Comparison of ENCODE assay signal across 1 cellular context in the genomic region with DNA sequence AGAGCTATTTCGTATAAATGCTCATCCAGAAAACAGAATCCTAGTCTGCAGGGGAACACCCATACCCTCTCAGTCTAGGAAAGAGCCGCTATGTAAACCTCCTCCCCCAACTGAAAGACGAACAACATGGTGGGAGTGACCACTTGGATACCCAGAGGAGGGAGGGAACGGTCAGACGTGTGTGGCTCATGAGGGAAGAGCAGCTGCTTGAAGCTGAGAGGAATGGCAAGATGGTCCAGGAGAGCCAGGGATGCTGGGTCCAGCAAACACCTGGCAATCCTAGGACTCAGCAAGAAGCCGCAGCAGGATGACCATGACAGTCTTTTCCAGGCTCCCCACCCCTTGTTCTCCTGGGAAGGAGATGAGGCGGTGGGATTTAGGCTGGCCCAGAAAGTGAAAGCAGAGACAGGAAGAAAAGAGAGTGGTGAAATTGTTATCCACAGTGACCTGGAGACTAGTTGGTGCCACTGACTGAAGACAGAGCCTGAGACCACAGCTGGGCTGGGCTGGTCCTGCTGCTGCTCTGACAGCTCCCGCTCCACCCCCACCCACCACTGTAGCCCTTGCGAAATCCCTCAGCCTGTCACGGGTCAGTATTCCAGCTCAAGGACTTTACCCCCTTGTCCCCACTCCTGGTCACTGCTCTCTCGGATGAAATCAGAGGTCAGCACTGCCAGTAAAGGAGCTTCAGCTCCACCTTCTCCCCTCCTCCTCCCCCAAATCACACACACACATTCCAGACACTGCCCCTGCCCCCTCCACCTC.
TF ChIP-seq lines count a peak whose summit lies in the region.

No MANE protein-coding gene starts in this region.

TF ChIP-seq in HepG2, 621 proteins besides CTCF, POLR2A, EP300 and RAD21 (continued from another document and continues in another):
- TF ChIP-seq, protein P1, sequence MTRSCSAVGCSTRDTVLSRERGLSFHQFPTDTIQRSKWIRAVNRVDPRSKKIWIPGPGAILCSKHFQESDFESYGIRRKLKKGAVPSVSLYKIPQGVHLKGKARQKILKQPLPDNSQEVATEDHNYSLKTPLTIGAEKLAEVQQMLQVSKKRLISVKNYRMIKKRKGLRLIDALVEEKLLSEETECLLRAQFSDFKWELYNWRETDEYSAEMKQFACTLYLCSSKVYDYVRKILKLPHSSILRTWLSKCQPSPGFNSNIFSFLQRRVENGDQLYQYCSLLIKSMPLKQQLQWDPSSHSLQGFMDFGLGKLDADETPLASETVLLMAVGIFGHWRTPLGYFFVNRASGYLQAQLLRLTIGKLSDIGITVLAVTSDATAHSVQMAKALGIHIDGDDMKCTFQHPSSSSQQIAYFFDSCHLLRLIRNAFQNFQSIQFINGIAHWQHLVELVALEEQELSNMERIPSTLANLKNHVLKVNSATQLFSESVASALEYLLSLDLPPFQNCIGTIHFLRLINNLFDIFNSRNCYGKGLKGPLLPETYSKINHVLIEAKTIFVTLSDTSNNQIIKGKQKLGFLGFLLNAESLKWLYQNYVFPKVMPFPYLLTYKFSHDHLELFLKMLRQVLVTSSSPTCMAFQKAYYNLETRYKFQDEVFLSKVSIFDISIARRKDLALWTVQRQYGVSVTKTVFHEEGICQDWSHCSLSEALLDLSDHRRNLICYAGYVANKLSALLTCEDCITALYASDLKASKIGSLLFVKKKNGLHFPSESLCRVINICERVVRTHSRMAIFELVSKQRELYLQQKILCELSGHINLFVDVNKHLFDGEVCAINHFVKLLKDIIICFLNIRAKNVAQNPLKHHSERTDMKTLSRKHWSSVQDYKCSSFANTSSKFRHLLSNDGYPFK (CRISPR knock-in tag; IDR thresholded peaks at IDR 0.05; ENCODE audit: borderline replicate concordance): peak; percentile 68; the same call in 1 of the 2 replicates
- no peak for TF ChIP-seq KLF13 (CRISPR knock-in tag; IDR thresholded peaks at IDR 0.05)
- TF ChIP-seq, protein P2, sequence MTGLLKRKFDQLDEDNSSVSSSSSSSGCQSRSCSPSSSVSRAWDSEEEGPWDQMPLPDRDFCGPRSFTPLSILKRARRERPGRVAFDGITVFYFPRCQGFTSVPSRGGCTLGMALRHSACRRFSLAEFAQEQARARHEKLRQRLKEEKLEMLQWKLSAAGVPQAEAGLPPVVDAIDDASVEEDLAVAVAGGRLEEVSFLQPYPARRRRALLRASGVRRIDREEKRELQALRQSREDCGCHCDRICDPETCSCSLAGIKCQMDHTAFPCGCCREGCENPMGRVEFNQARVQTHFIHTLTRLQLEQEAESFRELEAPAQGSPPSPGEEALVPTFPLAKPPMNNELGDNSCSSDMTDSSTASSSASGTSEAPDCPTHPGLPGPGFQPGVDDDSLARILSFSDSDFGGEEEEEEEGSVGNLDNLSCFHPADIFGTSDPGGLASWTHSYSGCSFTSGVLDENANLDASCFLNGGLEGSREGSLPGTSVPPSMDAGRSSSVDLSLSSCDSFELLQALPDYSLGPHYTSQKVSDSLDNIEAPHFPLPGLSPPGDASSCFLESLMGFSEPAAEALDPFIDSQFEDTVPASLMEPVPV (CRISPR knock-in tag; IDR thresholded peaks at IDR 0.05): peak; percentile 72
- no peak for TF ChIP-seq ELF4 (CRISPR knock-in tag; IDR thresholded peaks at IDR 0.05; ENCODE audit: borderline replicate concordance)
- no peak for TF ChIP-seq HNRNPLL (IDR thresholded peaks at IDR 0.05; ENCODE audit: low read depth, low read length, poor library complexity, severe bottlenecking)
- TF ChIP-seq, protein P3, sequence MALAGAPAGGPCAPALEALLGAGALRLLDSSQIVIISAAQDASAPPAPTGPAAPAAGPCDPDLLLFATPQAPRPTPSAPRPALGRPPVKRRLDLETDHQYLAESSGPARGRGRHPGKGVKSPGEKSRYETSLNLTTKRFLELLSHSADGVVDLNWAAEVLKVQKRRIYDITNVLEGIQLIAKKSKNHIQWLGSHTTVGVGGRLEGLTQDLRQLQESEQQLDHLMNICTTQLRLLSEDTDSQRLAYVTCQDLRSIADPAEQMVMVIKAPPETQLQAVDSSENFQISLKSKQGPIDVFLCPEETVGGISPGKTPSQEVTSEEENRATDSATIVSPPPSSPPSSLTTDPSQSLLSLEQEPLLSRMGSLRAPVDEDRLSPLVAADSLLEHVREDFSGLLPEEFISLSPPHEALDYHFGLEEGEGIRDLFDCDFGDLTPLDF (CRISPR knock-in tag; IDR thresholded peaks at IDR 0.05): no peak
- TF ChIP-seq POLR2AphosphoS5 (IDR thresholded peaks at IDR 0.05; ENCODE audit: low read depth, low read length): no peak
- no peak for TF ChIP-seq TCF12 (IDR thresholded peaks at IDR 0.05)
- 0 out of 2 replicates have a peak, but pooled peaks have one; percentile 71 for TF ChIP-seq TCF12 (CRISPR knock-in tag; IDR thresholded peaks at IDR 0.05)
- no peak for TF ChIP-seq ZNF10 (CRISPR knock-in tag; IDR thresholded peaks at IDR 0.05; ENCODE audit: borderline replicate concordance, low read depth)
- TF ChIP-seq HNF4A (CRISPR knock-in tag; IDR thresholded peaks at IDR 0.05): peak; percentile 99
- peak; percentile 60 for TF ChIP-seq TBL1XR1 (IDR thresholded peaks at IDR 0.05; ENCODE audit: borderline replicate concordance, low read length, partially characterized antibody)
- TF ChIP-seq THAP11 (CRISPR knock-in tag; IDR thresholded peaks at IDR 0.05): peak; percentile 68
- TF ChIP-seq, protein P4, sequence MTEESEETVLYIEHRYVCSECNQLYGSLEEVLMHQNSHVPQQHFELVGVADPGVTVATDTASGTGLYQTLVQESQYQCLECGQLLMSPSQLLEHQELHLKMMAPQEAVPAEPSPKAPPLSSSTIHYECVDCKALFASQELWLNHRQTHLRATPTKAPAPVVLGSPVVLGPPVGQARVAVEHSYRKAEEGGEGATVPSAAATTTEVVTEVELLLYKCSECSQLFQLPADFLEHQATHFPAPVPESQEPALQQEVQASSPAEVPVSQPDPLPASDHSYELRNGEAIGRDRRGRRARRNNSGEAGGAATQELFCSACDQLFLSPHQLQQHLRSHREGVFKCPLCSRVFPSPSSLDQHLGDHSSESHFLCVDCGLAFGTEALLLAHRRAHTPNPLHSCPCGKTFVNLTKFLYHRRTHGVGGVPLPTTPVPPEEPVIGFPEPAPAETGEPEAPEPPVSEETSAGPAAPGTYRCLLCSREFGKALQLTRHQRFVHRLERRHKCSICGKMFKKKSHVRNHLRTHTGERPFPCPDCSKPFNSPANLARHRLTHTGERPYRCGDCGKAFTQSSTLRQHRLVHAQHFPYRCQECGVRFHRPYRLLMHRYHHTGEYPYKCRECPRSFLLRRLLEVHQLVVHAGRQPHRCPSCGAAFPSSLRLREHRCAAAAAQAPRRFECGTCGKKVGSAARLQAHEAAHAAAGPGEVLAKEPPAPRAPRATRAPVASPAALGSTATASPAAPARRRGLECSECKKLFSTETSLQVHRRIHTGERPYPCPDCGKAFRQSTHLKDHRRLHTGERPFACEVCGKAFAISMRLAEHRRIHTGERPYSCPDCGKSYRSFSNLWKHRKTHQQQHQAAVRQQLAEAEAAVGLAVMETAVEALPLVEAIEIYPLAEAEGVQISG (CRISPR knock-in tag; IDR thresholded peaks at IDR 0.05): peak; percentile 81
- TF ChIP-seq TMF1 (CRISPR knock-in tag; IDR thresholded peaks at IDR 0.05; ENCODE audit: low read depth): no peak
- TF ChIP-seq SRF (IDR thresholded peaks at IDR 0.05; ENCODE audit: low read depth, low read length): peak; percentile 39; the same call in 1 of the 2 replicates
- no peak for TF ChIP-seq ZBTB8A (CRISPR knock-in tag; IDR thresholded peaks at IDR 0.05; ENCODE audit: borderline replicate concordance, low read depth)
- TF ChIP-seq SETDB1 (CRISPR knock-in tag; IDR thresholded peaks at IDR 0.05; ENCODE audit: borderline replicate concordance): no peak
- TF ChIP-seq SMARCE1 (IDR thresholded peaks at IDR 0.05; ENCODE audit: borderline replicate concordance): no peak
- TF ChIP-seq HOXA9 (CRISPR knock-in tag; IDR thresholded peaks at IDR 0.05; ENCODE audit: borderline replicate concordance): no peak
- no peak; the same call in 1 of the 2 replicates for TF ChIP-seq ZNF33B (CRISPR knock-in tag; IDR thresholded peaks at IDR 0.05)
- TF ChIP-seq, protein P5, sequence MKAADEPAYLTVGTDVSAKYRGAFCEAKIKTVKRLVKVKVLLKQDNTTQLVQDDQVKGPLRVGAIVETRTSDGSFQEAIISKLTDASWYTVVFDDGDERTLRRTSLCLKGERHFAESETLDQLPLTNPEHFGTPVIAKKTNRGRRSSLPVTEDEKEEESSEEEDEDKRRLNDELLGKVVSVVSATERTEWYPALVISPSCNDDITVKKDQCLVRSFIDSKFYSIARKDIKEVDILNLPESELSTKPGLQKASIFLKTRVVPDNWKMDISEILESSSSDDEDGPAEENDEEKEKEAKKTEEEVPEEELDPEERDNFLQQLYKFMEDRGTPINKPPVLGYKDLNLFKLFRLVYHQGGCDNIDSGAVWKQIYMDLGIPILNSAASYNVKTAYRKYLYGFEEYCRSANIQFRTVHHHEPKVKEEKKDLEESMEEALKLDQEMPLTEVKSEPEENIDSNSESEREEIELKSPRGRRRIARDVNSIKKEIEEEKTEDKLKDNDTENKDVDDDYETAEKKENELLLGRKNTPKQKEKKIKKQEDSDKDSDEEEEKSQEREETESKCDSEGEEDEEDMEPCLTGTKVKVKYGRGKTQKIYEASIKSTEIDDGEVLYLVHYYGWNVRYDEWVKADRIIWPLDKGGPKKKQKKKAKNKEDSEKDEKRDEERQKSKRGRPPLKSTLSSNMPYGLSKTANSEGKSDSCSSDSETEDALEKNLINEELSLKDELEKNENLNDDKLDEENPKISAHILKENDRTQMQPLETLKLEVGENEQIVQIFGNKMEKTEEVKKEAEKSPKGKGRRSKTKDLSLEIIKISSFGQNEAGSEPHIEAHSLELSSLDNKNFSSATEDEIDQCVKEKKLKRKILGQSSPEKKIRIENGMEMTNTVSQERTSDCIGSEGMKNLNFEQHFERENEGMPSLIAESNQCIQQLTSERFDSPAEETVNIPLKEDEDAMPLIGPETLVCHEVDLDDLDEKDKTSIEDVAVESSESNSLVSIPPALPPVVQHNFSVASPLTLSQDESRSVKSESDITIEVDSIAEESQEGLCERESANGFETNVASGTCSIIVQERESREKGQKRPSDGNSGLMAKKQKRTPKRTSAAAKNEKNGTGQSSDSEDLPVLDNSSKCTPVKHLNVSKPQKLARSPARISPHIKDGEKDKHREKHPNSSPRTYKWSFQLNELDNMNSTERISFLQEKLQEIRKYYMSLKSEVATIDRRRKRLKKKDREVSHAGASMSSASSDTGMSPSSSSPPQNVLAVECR (CRISPR knock-in tag; IDR thresholded peaks at IDR 0.05; ENCODE audit: borderline replicate concordance): peak; percentile 96
- no peak for TF ChIP-seq ZFAT (CRISPR knock-in tag; conservative IDR thresholded peaks at IDR 0.05)
- TF ChIP-seq ZNF709 (CRISPR knock-in tag; IDR thresholded peaks at IDR 0.05): no peak
- no peak for TF ChIP-seq CCAR2 (optimal IDR thresholded peaks at IDR 0.05; ENCODE audit: low read depth, low read length)
- TF ChIP-seq ZNF468 (CRISPR knock-in tag; IDR thresholded peaks at IDR 0.05): no peak
- TF ChIP-seq CREM (IDR thresholded peaks at IDR 0.05): peak; percentile 82; the same call in 1 of the 2 replicates
- no peak for TF ChIP-seq CREM (CRISPR knock-in tag; IDR thresholded peaks at IDR 0.05)
- TF ChIP-seq ZNF816 (CRISPR knock-in tag; IDR thresholded peaks at IDR 0.05; ENCODE audit: borderline replicate concordance): no peak
- TF ChIP-seq, protein P6, sequence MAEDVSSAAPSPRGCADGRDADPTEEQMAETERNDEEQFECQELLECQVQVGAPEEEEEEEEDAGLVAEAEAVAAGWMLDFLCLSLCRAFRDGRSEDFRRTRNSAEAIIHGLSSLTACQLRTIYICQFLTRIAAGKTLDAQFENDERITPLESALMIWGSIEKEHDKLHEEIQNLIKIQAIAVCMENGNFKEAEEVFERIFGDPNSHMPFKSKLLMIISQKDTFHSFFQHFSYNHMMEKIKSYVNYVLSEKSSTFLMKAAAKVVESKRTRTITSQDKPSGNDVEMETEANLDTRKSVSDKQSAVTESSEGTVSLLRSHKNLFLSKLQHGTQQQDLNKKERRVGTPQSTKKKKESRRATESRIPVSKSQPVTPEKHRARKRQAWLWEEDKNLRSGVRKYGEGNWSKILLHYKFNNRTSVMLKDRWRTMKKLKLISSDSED (CRISPR knock-in tag; IDR thresholded peaks at IDR 0.05): no peak
- 0 out of 2 replicates have a peak, but pooled peaks have one; percentile 27 for TF ChIP-seq KAT8 (CRISPR knock-in tag; IDR thresholded peaks at IDR 0.05)
- no peak for TF ChIP-seq ZNF337 (CRISPR knock-in tag; IDR thresholded peaks at IDR 0.05; ENCODE audit: borderline replicate concordance, low read depth)
- TF ChIP-seq NR2F2 (IDR thresholded peaks at IDR 0.05; ENCODE audit: borderline replicate concordance, low read depth): peak; percentile 88
- TF ChIP-seq PITX1 (CRISPR knock-in tag; IDR thresholded peaks at IDR 0.05): peak; percentile 91
- TF ChIP-seq DNMT1 (CRISPR knock-in tag; IDR thresholded peaks at IDR 0.05): no peak
- TF ChIP-seq JUND (CRISPR knock-in tag; IDR thresholded peaks at IDR 0.05): no peak
- no peak for TF ChIP-seq ZNF33A (CRISPR knock-in tag; IDR thresholded peaks at IDR 0.05; ENCODE audit: borderline replicate concordance)
- TF ChIP-seq, protein P7, sequence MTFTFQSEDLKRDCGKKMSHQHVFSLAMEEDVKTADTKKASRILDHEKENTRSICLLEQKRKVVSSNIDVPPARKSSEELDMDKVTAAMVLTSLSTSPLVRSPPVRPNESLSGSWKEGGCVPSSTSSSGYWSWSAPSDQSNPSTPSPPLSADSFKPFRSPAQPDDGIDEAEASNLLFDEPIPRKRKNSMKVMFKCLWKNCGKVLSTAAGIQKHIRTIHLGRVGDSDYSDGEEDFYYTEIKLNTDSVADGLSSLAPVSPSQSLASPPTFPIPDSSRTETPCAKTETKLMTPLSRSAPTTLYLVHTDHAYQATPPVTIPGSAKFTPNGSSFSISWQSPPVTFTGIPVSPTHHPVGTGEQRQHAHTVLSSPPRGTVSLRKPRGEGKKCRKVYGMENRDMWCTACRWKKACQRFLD (CRISPR knock-in tag; IDR thresholded peaks at IDR 0.05; ENCODE audit: borderline replicate concordance): no peak
- TF ChIP-seq POLR2AphosphoS2 (IDR thresholded peaks at IDR 0.05; ENCODE audit: low read depth, low read length): no peak
- TF ChIP-seq, protein P8, sequence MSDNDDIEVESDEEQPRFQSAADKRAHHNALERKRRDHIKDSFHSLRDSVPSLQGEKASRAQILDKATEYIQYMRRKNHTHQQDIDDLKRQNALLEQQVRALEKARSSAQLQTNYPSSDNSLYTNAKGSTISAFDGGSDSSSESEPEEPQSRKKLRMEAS (IDR thresholded peaks at IDR 0.05): peak; percentile 75; the same call in 1 of the 2 replicates
- TF ChIP-seq JDP2 (CRISPR knock-in tag; IDR thresholded peaks at IDR 0.05; ENCODE audit: borderline replicate concordance): no peak; the same call in 1 of the 2 replicates
- no peak for TF ChIP-seq KMT2B (CRISPR knock-in tag; IDR thresholded peaks at IDR 0.05)
- no peak for TF ChIP-seq ZNF446 (CRISPR knock-in tag; IDR thresholded peaks at IDR 0.05)
- 0 out of 2 replicates have a peak, but pooled peaks have one; percentile 47 for TF ChIP-seq PPARG (CRISPR knock-in tag; conservative IDR thresholded peaks at IDR 0.05)
- TF ChIP-seq SCMH1 (CRISPR knock-in tag; IDR thresholded peaks at IDR 0.05; ENCODE audit: borderline replicate concordance): no peak
- TF ChIP-seq DMAP1 (CRISPR knock-in tag; IDR thresholded peaks at IDR 0.05): peak; percentile 91
- no peak for TF ChIP-seq ZNF138 (CRISPR knock-in tag; IDR thresholded peaks at IDR 0.05; ENCODE audit: low read depth)
- TF ChIP-seq, protein P9, sequence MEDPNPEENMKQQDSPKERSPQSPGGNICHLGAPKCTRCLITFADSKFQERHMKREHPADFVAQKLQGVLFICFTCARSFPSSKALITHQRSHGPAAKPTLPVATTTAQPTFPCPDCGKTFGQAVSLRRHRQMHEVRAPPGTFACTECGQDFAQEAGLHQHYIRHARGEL (CRISPR knock-in tag; IDR thresholded peaks at IDR 0.05): no peak
- no peak for TF ChIP-seq ZNF616 (CRISPR knock-in tag; IDR thresholded peaks at IDR 0.05; ENCODE audit: low read depth)
- no peak for TF ChIP-seq ZNF782 (CRISPR knock-in tag; IDR thresholded peaks at IDR 0.05; ENCODE audit: borderline replicate concordance)
- peak; percentile 74 for TF ChIP-seq ZMYM4 (CRISPR knock-in tag; IDR thresholded peaks at IDR 0.05)
